Comparison of ENCODE assay signal across 1 cellular context in the genomic region with DNA sequence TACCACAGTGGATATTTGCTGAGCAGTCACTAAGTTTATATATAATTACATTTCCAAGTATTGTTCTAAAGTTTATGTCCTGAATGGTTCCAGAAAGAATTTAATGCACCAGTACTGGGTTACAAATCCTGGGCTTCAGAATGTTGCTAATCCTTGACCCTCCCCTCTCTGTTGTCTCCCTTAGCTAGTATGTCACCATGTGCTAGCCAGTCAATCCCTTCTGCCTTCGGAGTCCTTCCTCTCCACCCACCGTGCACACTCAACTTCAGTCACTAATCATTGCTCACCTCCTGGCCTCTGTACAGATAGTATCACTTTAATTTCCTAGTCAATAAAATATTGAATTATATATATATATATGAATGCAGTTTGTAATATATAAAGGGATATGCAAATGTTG.
TF ChIP-seq lines count a peak whose summit lies in the region.

No MANE protein-coding gene starts in this region.

TF ChIP-seq in WTC11, 78 proteins besides CTCF, POLR2A, EP300 and RAD21 (continued from another document):
- TF ChIP-seq, protein P1, sequence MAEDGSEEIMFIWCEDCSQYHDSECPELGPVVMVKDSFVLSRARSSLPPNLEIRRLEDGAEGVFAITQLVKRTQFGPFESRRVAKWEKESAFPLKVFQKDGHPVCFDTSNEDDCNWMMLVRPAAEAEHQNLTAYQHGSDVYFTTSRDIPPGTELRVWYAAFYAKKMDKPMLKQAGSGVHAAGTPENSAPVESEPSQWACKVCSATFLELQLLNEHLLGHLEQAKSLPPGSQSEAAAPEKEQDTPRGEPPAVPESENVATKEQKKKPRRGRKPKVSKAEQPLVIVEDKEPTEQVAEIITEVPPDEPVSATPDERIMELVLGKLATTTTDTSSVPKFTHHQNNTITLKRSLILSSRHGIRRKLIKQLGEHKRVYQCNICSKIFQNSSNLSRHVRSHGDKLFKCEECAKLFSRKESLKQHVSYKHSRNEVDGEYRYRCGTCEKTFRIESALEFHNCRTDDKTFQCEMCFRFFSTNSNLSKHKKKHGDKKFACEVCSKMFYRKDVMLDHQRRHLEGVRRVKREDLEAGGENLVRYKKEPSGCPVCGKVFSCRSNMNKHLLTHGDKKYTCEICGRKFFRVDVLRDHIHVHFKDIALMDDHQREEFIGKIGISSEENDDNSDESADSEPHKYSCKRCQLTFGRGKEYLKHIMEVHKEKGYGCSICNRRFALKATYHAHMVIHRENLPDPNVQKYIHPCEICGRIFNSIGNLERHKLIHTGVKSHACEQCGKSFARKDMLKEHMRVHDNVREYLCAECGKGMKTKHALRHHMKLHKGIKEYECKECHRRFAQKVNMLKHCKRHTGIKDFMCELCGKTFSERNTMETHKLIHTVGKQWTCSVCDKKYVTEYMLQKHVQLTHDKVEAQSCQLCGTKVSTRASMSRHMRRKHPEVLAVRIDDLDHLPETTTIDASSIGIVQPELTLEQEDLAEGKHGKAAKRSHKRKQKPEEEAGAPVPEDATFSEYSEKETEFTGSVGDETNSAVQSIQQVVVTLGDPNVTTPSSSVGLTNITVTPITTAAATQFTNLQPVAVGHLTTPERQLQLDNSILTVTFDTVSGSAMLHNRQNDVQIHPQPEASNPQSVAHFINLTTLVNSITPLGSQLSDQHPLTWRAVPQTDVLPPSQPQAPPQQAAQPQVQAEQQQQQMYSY (CRISPR knock-in tag; IDR thresholded peaks at IDR 0.05) = no peak
- TF ChIP-seq MYBL2 (CRISPR knock-in tag; IDR thresholded peaks at IDR 0.05) (no peak), NR3C1 (CRISPR knock-in tag; conservative IDR thresholded peaks at IDR 0.05; ENCODE audit: low read depth) (no peak)
- TF ChIP-seq, protein P2, sequence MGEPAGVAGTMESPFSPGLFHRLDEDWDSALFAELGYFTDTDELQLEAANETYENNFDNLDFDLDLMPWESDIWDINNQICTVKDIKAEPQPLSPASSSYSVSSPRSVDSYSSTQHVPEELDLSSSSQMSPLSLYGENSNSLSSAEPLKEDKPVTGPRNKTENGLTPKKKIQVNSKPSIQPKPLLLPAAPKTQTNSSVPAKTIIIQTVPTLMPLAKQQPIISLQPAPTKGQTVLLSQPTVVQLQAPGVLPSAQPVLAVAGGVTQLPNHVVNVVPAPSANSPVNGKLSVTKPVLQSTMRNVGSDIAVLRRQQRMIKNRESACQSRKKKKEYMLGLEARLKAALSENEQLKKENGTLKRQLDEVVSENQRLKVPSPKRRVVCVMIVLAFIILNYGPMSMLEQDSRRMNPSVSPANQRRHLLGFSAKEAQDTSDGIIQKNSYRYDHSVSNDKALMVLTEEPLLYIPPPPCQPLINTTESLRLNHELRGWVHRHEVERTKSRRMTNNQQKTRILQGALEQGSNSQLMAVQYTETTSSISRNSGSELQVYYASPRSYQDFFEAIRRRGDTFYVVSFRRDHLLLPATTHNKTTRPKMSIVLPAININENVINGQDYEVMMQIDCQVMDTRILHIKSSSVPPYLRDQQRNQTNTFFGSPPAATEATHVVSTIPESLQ (CRISPR knock-in tag; IDR thresholded peaks at IDR 0.05) = no peak
